Comparison of ENCODE assay signal across 8 cellular contexts in genomic region chr15:70535071-70535954, GRCh38.
DNase-seq lines count a peak whose midpoint lies in the region; ATAC-seq and TF ChIP-seq lines count a peak whose summit lies in the region.

No MANE protein-coding gene starts in this region.

- DNase-seq in Peyer's patch (peak in 2 of 3 donors; percentile 75 to 83), nephron progenitor cell (no peak), ovary (no peak), SKM-1 (lab: John Stamatoyannopoulos, UW; ENCODE audit: unreplicated experiment) (no peak), testis (no peak)

- H3K9me2 ChIP-seq in DOHH2 (replicated peaks; ENCODE audit: control insufficient read depth, low read length): no peaks in the 10 kb centered on the region

- H3K4me2 ChIP-seq in DOHH2 (ENCODE audit: low read length): peak overlapping the region; percentile 20

- H3K27ac ChIP-seq in DOHH2 (ENCODE audit: low read depth, low read length) (no peak overlapping the region), Peyer's patch (peak overlapping the region; percentile 31 to 67 (median 57)), ovary (no peak overlapping the region), testis (no peak overlapping the region)

- TF ChIP-seq CTCF in DOHH2 (IDR thresholded peaks at IDR 0.05; ENCODE audit: low read depth, low read length, poor library complexity, severe bottlenecking): no peak
- TF ChIP-seq CTCF in Peyer's patch (IDR thresholded peaks at IDR 0.05): no peak
- no peak for TF ChIP-seq CTCF in nephron progenitor cell (IDR thresholded peaks at IDR 0.05)
- no peak for TF ChIP-seq CTCF in ovary (IDR thresholded peaks at IDR 0.05)
- no peak for TF ChIP-seq CTCF in testis (IDR thresholded peaks at IDR 0.05)

- no peak for TF ChIP-seq EP300 in ovary (IDR thresholded peaks at IDR 0.05)

- no peaks in the 10 kb centered on the region for H3K36me3 ChIP-seq in DOHH2 (ENCODE audit: control insufficient read depth, low read length)
- no peaks in the 10 kb centered on the region for H3K36me3 ChIP-seq in Peyer's patch
- no peaks in the 10 kb centered on the region for H3K36me3 ChIP-seq in ovary
- no peaks in the 10 kb centered on the region for H3K36me3 ChIP-seq in testis (ENCODE audit: low read depth, missing control alignments)

- H3K4me3 ChIP-seq in DOHH2 (ENCODE audit: low read length) (peak overlapping the region; percentile 14; the same call in 1 of the 2 replicates), Peyer's patch (peak overlapping the region; percentile 3 to 31 (median 24)), ovary (no peak overlapping the region), testis (no peak overlapping the region)

- no peaks in the 10 kb centered on the region for H3K27me3 Mint-ChIP-seq in activated T-helper 17 cell treated with anti-CD3 and anti-CD28 coated beads, Interleukin-2, amount 50 U/mL, for 72 hours
- peaks cover 36% of the 10 kb centered on the region for H3K27me3 Mint-ChIP-seq in nephron progenitor cell (ENCODE audit: low read depth, poor library complexity)

- TF ChIP-seq POLR2A in Peyer's patch (IDR thresholded peaks at IDR 0.05): no peak
- no peak for TF ChIP-seq POLR2A in ovary (IDR thresholded peaks at IDR 0.05)
- no peak for TF ChIP-seq POLR2A in testis (IDR thresholded peaks at IDR 0.05)

- no peaks in the 10 kb centered on the region for H3F3A ChIP-seq in DOHH2 (ENCODE audit: control insufficient read depth, insufficient read depth)

- H3K27me3 ChIP-seq in DOHH2 (ENCODE audit: control insufficient read depth, low read length) (peaks cover 69% of the 10 kb centered on the region), Peyer's patch (no peaks in the 10 kb centered on the region), ovary (no peaks in the 10 kb centered on the region), testis (no peaks in the 10 kb centered on the region)

- ATAC-seq in activated T-helper 17 cell treated with anti-CD3 and anti-CD28 coated beads, Interleukin-2, amount 50 U/mL, for 72 hours (replicated peaks): peak; percentile 83
- ATAC-seq in HG03354 (IDR thresholded peaks at IDR 0.05; ENCODE audit: poor library complexity, severe bottlenecking, unreplicated experiment): no peak

- H3K4me3 Mint-ChIP-seq in activated T-helper 17 cell treated with anti-CD3 and anti-CD28 coated beads, Interleukin-2, amount 50 U/mL, for 72 hours: peak overlapping the region; percentile 77
- no peak overlapping the region for H3K4me3 Mint-ChIP-seq in nephron progenitor cell

- peaks cover 47% of the 10 kb centered on the region for H3K4me1 Mint-ChIP-seq in activated T-helper 17 cell treated with anti-CD3 and anti-CD28 coated beads, Interleukin-2, amount 50 U/mL, for 72 hours
- H3K4me1 Mint-ChIP-seq in nephron progenitor cell: peaks cover 41% of the 10 kb centered on the region

- H3K4me1 ChIP-seq in DOHH2 (ENCODE audit: control insufficient read depth, low read length) (peaks cover 12% of the 10 kb centered on the region), Peyer's patch (peaks cover 0 to 9% (median 4%) of the 10 kb centered on the region in 4 donors), ovary (ENCODE audit: insufficient read depth) (no peaks in the 10 kb centered on the region), testis (no peaks in the 10 kb centered on the region)

- intact Hi-C loops in ovary (cut with DNase I) (no loop called here), testis (cut with DNase I; ENCODE audit: low total_unique reads) (no loop called here)

- WGBS in ovary, 3 donors: 82 to 83% (median 83%) methylated on average over 11 of the region's 11 CpGs
- 76% methylated on average over 11 of the region's 11 CpGs for WGBS in testis, 2 donors

- H3K36me3 Mint-ChIP-seq in activated T-helper 17 cell treated with anti-CD3 and anti-CD28 coated beads, Interleukin-2, amount 50 U/mL, for 72 hours (ENCODE audit: low read depth): no peaks in the 10 kb centered on the region
- H3K36me3 Mint-ChIP-seq in nephron progenitor cell (ENCODE audit: low read depth): no peaks in the 10 kb centered on the region

- H3K9me3 ChIP-seq in DOHH2 (ENCODE audit: control insufficient read depth, insufficient read depth, low read length) (no peaks in the 10 kb centered on the region), Peyer's patch (no peaks in the 10 kb centered on the region), ovary (no peaks in the 10 kb centered on the region), testis (no peaks in the 10 kb centered on the region)

- no peaks in the 10 kb centered on the region for H4K20me1 ChIP-seq in DOHH2 (ENCODE audit: control insufficient read depth, insufficient read depth, low read depth, low read length)

- H3K79me2 ChIP-seq in DOHH2 (ENCODE audit: control insufficient read depth, low read length): no peaks in the 10 kb centered on the region

- H3K9me3 Mint-ChIP-seq in activated T-helper 17 cell treated with anti-CD3 and anti-CD28 coated beads, Interleukin-2, amount 50 U/mL, for 72 hours: no peaks in the 10 kb centered on the region
- no peaks in the 10 kb centered on the region for H3K9me3 Mint-ChIP-seq in nephron progenitor cell

- H3K27ac Mint-ChIP-seq in activated T-helper 17 cell treated with anti-CD3 and anti-CD28 coated beads, Interleukin-2, amount 50 U/mL, for 72 hours: peak overlapping the region; percentile 40
- peak overlapping the region; percentile 27 for H3K27ac Mint-ChIP-seq in nephron progenitor cell

Comparison
In these comparisons a context has a peak if more than half of its experiments do, and no peak if none do; other contexts are left out.
1. H3K27ac ChIP-seq: peak in Peyer's patch (4 of 4); none in DOHH2 (single experiment), ovary (0 of 2) and testis (0 of 2).
2. H3K4me3 ChIP-seq: peak in DOHH2 (single experiment) and Peyer's patch (4 of 4); none in ovary (single experiment) and testis (0 of 2).
3. DNase-seq: peak in Peyer's patch (2 of 3); none in nephron progenitor cell (single experiment), ovary (0 of 5), SKM-1 (single experiment) and testis (single experiment).